Comparison of ENCODE assay signal across 20 cellular contexts in the genomic region with DNA sequence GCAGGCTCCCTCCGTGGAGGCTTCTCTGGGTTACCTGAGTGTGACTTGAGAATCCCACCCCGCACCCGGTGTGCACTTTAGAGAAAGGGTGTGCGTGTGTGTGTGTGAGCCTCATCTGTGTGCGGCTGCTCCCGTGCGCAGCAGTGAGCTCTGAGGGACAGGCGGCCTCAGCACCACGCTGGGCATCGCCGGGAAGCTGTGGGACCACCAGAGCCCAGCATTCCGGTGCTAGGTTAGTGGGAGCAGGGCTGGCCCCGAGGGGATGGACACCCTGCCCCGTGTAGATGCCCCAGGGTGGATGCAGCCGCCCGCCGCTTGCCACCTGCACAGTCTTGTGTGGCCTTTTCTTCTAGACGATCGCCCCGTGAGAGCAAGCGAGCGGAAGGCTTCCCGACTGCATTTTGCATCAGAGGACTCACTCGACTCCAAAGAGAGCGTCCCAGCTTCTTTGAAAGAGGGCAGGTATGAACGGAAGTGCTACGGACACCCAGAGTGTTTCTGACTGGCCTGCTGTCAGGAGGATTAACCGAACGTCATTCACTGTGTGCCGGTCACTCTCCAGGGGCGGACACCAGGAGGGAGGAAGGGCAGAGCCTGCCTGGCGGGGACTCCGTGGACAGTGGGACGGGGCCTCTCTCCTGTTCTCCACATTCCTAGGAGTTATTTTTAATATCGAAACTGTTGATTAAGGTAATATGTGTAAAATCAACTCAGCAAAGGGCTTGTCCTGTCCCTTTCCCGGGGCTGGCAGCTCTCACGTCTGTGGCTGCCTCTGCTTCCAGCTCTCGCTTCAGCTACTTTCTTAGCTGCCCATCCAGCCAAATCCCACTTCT.
"Had no signal": no experiment of that assay in that cellular context is flagged by ENCODE, and none has a peak within 500 bp of the region (broad histone marks: within the 10 kb centered on the region; RNA-seq: fewer than 3 reads in every experiment).

No MANE protein-coding gene starts in this region.

- H3K27me3 ChIP-seq: esophagus muscularis mucosa, hepatocyte, thyroid gland had no signal

- FAIRE-seq: frontal cortex had no signal

- H3K27ac ChIP-seq: esophagus muscularis mucosa, hepatocyte, thyroid gland had no signal

- H3K79me2 ChIP-seq: hepatocyte had no signal

- H2AFZ ChIP-seq: hepatocyte had no signal

- H3K9me3 Mint-ChIP-seq: activated CD4-positive, alpha-beta T cell treated with anti-CD3 and anti-CD28 coated beads, Interleukin-2, amount 10 ng/mL, durations not matched to agents 7 days and 5 days; activated CD8-positive, alpha-beta T cell treated with anti-CD3 and anti-CD28 coated beads for 36 hours; activated naive CD4-positive, alpha-beta T cell treated with anti-CD3 and anti-CD28 coated beads, Interleukin-2, amount 50 U/mL, for 72 hours; brain; effector memory CD8-positive, alpha-beta T cell; immature natural killer cell; naive thymus-derived CD8-positive, alpha-beta T cell; stimulated activated naive CD8-positive, alpha-beta T cell treated with anti-CD3 and anti-CD28 coated beads, Interleukin-15, Interleukin-2, amounts not matched to agents 100 ng/mL and 50 ng/mL, for 24 hours had no signal

- H3K4me2 ChIP-seq: hepatocyte had no signal

- H3K4me3 Mint-ChIP-seq: activated CD4-positive, alpha-beta T cell treated with anti-CD3 and anti-CD28 coated beads, Interleukin-2, amount 10 ng/mL, durations not matched to agents 7 days and 5 days; activated CD8-positive, alpha-beta memory T cell treated with anti-CD3 and anti-CD28 coated beads, Interleukin-2, amount 10 ng/mL, durations not matched to agents 7 days and 5 days; activated CD8-positive, alpha-beta T cell treated with anti-CD3 and anti-CD28 coated beads for 36 hours; brain; effector memory CD8-positive, alpha-beta T cell; immature natural killer cell; naive thymus-derived CD8-positive, alpha-beta T cell; stimulated activated naive CD8-positive, alpha-beta T cell treated with anti-CD3 and anti-CD28 coated beads, Interleukin-15, Interleukin-2, amounts not matched to agents 100 ng/mL and 50 ng/mL, for 24 hours had no signal

- H3K9me3 ChIP-seq: esophagus muscularis mucosa, thyroid gland had no signal

- H3K4me1 ChIP-seq: esophagus muscularis mucosa had no signal

- H3K4me3 ChIP-seq: esophagus muscularis mucosa, hepatocyte, lung, thyroid gland had no signal

- H3K27me3 Mint-ChIP-seq: activated CD4-positive, alpha-beta T cell treated with anti-CD3 and anti-CD28 coated beads, Interleukin-2, amount 10 ng/mL, durations not matched to agents 7 days and 5 days; activated CD8-positive, alpha-beta memory T cell treated with anti-CD3 and anti-CD28 coated beads, Interleukin-2, amount 10 ng/mL, durations not matched to agents 7 days and 5 days; activated CD8-positive, alpha-beta T cell treated with anti-CD3 and anti-CD28 coated beads for 36 hours; brain; effector memory CD8-positive, alpha-beta T cell; naive thymus-derived CD8-positive, alpha-beta T cell; stimulated activated naive CD8-positive, alpha-beta T cell treated with anti-CD3 and anti-CD28 coated beads, Interleukin-15, Interleukin-2, amounts not matched to agents 100 ng/mL and 50 ng/mL, for 24 hours had no signal

- ATAC-seq: activated CD8-positive, alpha-beta memory T cell treated with anti-CD3 and anti-CD28 coated beads, Interleukin-2, amount 10 ng/mL, durations not matched to agents 7 days and 5 days; activated CD8-positive, alpha-beta T cell treated with anti-CD3 and anti-CD28 coated beads for 36 hours; activated naive CD4-positive, alpha-beta T cell treated with anti-CD3 and anti-CD28 coated beads, Interleukin-2, amount 50 U/mL, for 72 hours; effector memory CD8-positive, alpha-beta T cell; naive thymus-derived CD8-positive, alpha-beta T cell; SK-N-SH treated with all-trans-retinoic acid at 6 μM for 48 hours had no signal

- DNase-seq: activated CD4-positive, alpha-beta T cell treated with anti-CD3 and anti-CD28 coated beads, Interleukin-2, amount 10 ng/mL, durations not matched to agents 7 days and 5 days; activated CD8-positive, alpha-beta memory T cell treated with anti-CD3 and anti-CD28 coated beads, Interleukin-2, amount 10 ng/mL, durations not matched to agents 7 days and 5 days; activated CD8-positive, alpha-beta T cell treated with anti-CD3 and anti-CD28 coated beads for 36 hours; activated effector memory CD4-positive, alpha-beta T cell treated with anti-CD3 and anti-CD28 coated beads, Interleukin-2, amount 50 U/mL, for 16 hours; activated T-cell treated with anti-CD3 and anti-CD28 coated beads for 4 hours; effector memory CD8-positive, alpha-beta T cell; glutamatergic neuron; immature natural killer cell; stimulated activated CD4-positive, alpha-beta T cell treated with anti-CD3 and anti-CD28 coated beads, Interleukin-12 subunit alpha, Interleukin-12 subunit beta, amount 100 ng/mL, for 4 hours; substantia nigra; thyroid gland had no signal

- H3K4me1 Mint-ChIP-seq: activated CD4-positive, alpha-beta T cell treated with anti-CD3 and anti-CD28 coated beads, Interleukin-2, amount 10 ng/mL, durations not matched to agents 7 days and 5 days; activated CD8-positive, alpha-beta memory T cell treated with anti-CD3 and anti-CD28 coated beads, Interleukin-2, amount 10 ng/mL, durations not matched to agents 7 days and 5 days; brain; immature natural killer cell; naive thymus-derived CD8-positive, alpha-beta T cell had no signal

- H3K27ac Mint-ChIP-seq: activated CD4-positive, alpha-beta T cell treated with anti-CD3 and anti-CD28 coated beads, Interleukin-2, amount 10 ng/mL, durations not matched to agents 7 days and 5 days; activated CD8-positive, alpha-beta memory T cell treated with anti-CD3 and anti-CD28 coated beads, Interleukin-2, amount 10 ng/mL, durations not matched to agents 7 days and 5 days; activated CD8-positive, alpha-beta T cell treated with anti-CD3 and anti-CD28 coated beads for 36 hours; activated naive CD4-positive, alpha-beta T cell treated with anti-CD3 and anti-CD28 coated beads, Interleukin-2, amount 50 U/mL, for 72 hours; brain; immature natural killer cell; naive thymus-derived CD8-positive, alpha-beta T cell; stimulated activated naive CD8-positive, alpha-beta T cell treated with anti-CD3 and anti-CD28 coated beads, Interleukin-15, Interleukin-2, amounts not matched to agents 100 ng/mL and 50 ng/mL, for 24 hours had no signal
